1 cellular context compared by ENCODE assay signal in the genomic region with DNA sequence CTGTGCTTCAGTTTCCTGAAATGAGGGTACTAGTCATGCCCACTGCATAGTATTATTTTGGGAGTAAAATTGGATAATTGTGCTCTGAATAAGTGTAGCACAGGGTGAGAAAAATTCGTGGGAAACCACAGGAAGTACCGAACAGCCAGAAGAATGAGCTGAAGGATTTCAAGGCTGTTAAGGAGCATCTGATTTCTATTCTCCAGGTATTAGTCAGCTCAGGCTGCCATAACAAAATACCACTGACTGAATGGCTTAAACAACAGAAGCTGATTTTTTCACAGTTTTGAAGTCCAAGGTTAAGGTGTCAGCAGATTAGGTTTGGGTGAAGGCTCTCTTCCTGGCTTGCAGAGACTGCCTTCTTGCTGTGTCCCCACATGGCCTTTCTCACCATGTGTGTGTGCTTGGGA.
TF ChIP-seq lines count a peak whose summit lies in the region.

No MANE protein-coding gene starts in this region.

TF ChIP-seq in GM23338, 12 proteins besides CTCF, POLR2A, EP300 and RAD21 (continued from another document):
- TF ChIP-seq, protein P1, sequence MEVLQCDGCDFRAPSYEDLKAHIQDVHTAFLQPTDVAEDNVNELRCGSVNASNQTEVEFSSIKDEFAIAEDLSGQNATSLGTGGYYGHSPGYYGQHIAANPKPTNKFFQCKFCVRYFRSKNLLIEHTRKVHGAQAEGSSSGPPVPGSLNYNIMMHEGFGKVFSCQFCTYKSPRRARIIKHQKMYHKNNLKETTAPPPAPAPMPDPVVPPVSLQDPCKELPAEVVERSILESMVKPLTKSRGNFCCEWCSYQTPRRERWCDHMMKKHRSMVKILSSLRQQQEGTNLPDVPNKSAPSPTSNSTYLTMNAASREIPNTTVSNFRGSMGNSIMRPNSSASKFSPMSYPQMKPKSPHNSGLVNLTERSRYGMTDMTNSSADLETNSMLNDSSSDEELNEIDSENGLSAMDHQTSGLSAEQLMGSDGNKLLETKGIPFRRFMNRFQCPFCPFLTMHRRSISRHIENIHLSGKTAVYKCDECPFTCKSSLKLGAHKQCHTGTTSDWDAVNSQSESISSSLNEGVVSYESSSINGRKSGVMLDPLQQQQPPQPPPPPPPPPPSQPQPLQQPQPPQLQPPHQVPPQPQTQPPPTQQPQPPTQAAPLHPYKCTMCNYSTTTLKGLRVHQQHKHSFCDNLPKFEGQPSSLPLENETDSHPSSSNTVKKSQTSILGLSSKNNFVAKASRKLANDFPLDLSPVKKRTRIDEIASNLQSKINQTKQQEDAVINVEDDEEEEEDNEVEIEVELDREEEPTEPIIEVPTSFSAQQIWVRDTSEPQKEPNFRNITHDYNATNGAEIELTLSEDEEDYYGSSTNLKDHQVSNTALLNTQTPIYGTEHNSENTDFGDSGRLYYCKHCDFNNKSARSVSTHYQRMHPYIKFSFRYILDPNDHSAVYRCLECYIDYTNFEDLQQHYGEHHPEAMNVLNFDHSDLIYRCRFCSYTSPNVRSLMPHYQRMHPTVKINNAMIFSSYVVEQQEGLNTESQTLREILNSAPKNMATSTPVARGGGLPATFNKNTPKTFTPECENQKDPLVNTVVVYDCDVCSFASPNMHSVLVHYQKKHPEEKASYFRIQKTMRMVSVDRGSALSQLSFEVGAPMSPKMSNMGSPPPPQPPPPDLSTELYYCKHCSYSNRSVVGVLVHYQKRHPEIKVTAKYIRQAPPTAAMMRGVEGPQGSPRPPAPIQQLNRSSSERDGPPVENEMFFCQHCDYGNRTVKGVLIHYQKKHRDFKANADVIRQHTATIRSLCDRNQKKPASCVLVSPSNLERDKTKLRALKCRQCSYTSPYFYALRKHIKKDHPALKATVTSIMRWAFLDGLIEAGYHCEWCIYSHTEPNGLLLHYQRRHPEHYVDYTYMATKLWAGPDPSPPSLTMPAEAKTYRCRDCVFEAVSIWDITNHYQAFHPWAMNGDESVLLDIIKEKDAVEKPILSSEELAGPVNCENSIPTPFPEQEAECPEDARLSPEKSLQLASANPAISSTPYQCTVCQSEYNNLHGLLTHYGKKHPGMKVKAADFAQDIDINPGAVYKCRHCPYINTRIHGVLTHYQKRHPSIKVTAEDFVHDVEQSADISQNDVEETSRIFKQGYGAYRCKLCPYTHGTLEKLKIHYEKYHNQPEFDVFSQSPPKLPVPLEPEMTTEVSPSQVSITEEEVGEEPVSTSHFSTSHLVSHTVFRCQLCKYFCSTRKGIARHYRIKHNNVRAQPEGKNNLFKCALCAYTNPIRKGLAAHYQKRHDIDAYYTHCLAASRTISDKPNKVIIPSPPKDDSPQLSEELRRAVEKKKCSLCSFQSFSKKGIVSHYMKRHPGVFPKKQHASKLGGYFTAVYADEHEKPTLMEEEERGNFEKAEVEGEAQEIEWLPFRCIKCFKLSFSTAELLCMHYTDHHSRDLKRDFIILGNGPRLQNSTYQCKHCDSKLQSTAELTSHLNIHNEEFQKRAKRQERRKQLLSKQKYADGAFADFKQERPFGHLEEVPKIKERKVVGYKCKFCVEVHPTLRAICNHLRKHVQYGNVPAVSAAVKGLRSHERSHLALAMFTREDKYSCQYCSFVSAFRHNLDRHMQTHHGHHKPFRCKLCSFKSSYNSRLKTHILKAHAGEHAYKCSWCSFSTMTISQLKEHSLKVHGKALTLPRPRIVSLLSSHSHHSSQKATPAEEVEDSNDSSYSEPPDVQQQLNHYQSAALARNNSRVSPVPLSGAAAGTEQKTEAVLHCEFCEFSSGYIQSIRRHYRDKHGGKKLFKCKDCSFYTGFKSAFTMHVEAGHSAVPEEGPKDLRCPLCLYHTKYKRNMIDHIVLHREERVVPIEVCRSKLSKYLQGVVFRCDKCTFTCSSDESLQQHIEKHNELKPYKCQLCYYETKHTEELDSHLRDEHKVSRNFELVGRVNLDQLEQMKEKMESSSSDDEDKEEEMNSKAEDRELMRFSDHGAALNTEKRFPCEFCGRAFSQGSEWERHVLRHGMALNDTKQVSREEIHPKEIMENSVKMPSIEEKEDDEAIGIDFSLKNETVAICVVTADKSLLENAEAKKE (CRISPR knock-in tag; IDR thresholded peaks at IDR 0.05) = no peak
- no peak for TF ChIP-seq EZH2 (IDR thresholded peaks at IDR 0.05; ENCODE audit: low read depth, unreplicated experiment)
- TF ChIP-seq STAT1 (IDR thresholded peaks at IDR 0.05; ENCODE audit: unreplicated experiment) = no peak
